Comparison of ENCODE assay signal across 1 cellular context in genomic region chr20:63544241-63544957, GRCh38.
TF ChIP-seq lines count a peak whose summit lies in the region.

No MANE protein-coding gene starts in this region.

TF ChIP-seq in HepG2, 621 proteins besides CTCF, POLR2A, EP300 and RAD21 (continued from another document and continues in another):
- TF ChIP-seq ZBED4 (CRISPR knock-in tag; IDR thresholded peaks at IDR 0.05; ENCODE audit: borderline replicate concordance) (no peak), MEIS1 (CRISPR knock-in tag; IDR thresholded peaks at IDR 0.05; ENCODE audit: borderline replicate concordance) (peak; percentile 71; the same call in 1 of the 2 replicates), ZNF501 (CRISPR knock-in tag; IDR thresholded peaks at IDR 0.05) (peak; percentile 76), ARNTL (CRISPR knock-in tag; IDR thresholded peaks at IDR 0.05) (no peak), MAX (IDR thresholded peaks at IDR 0.05) (peak; percentile 34; the same call in 1 of the 2 replicates), RCOR2 (CRISPR knock-in tag; IDR thresholded peaks at IDR 0.05) (peak; percentile 50; the same call in 1 of the 2 replicates), ZNF225 (CRISPR knock-in tag; IDR thresholded peaks at IDR 0.05) (peak; percentile 47; the same call in 1 of the 2 replicates), XRCC5 (optimal IDR thresholded peaks at IDR 0.05; ENCODE audit: low read length) (peak; percentile 81), KDM1A (CRISPR knock-in tag; IDR thresholded peaks at IDR 0.05) (0 out of 2 replicates have a peak, but pooled peaks have one; percentile 41), PHF8 (CRISPR knock-in tag; IDR thresholded peaks at IDR 0.05) (0 out of 2 replicates have a peak, but pooled peaks have one; percentile 51), TBX3 (IDR thresholded peaks at IDR 0.05; ENCODE audit: borderline replicate concordance) (peak; percentile 11; the same call in 1 of the 2 replicates), ARID5B (CRISPR knock-in tag; IDR thresholded peaks at IDR 0.05) (peak; percentile 52), MXD1 (CRISPR knock-in tag; IDR thresholded peaks at IDR 0.05) (peak; percentile 34; the same call in 1 of the 2 replicates), BORCS8-MEF2B (CRISPR knock-in tag; IDR thresholded peaks at IDR 0.05) (0 out of 2 replicates have a peak, but pooled peaks have one; percentile 41), ARNT (IDR thresholded peaks at IDR 0.05) (no peak), TOPORS (CRISPR knock-in tag; IDR thresholded peaks at IDR 0.05) (0 out of 2 replicates have a peak, but pooled peaks have one; percentile 33), NR2C2 (CRISPR knock-in tag; IDR thresholded peaks at IDR 0.05; ENCODE audit: borderline replicate concordance) (peak; percentile 34; the same call in 1 of the 2 replicates), ZNF598 (CRISPR knock-in tag; IDR thresholded peaks at IDR 0.05; ENCODE audit: borderline replicate concordance) (peak; percentile 59; the same call in 1 of the 2 replicates), NFIC (IDR thresholded peaks at IDR 0.05; ENCODE audit: low read length) (no peak), GPN1 (CRISPR knock-in tag; IDR thresholded peaks at IDR 0.05; ENCODE audit: borderline replicate concordance) (no peak), ZNF33B (CRISPR knock-in tag; IDR thresholded peaks at IDR 0.05) (no peak), ARID3A (IDR thresholded peaks at IDR 0.05; ENCODE audit: low read depth, low read length) (no peak), SOX6 (IDR thresholded peaks at IDR 0.05) (no peak), SOX6 (CRISPR knock-in tag; IDR thresholded peaks at IDR 0.05) (peak; percentile 22; the same call in 1 of the 2 replicates), ZNF687 (CRISPR knock-in tag; IDR thresholded peaks at IDR 0.05) (peak; percentile 76), ZBTB33 (CRISPR knock-in tag; IDR thresholded peaks at IDR 0.05) (peak; percentile 30; the same call in 1 of the 2 replicates), BATF2 (CRISPR knock-in tag; IDR thresholded peaks at IDR 0.05) (no peak), ZHX2 (IDR thresholded peaks at IDR 0.05; ENCODE audit: low read depth) (peak; percentile 68; the same call in 1 of the 2 replicates), ZHX2 (CRISPR knock-in tag; IDR thresholded peaks at IDR 0.05; ENCODE audit: borderline replicate concordance) (no peak), IRF2 (CRISPR knock-in tag; IDR thresholded peaks at IDR 0.05) (0 out of 2 replicates have a peak, but pooled peaks have one; percentile 27), ZNF17 (CRISPR knock-in tag; IDR thresholded peaks at IDR 0.05) (no peak), HDAC1 (CRISPR knock-in tag; IDR thresholded peaks at IDR 0.05) (peak; percentile 81)
